ENCODE assay signal across 1 cellular context in genomic region chr5:37661227-37661920, GRCh38.
TF ChIP-seq lines count a peak whose summit lies in the region.

No MANE protein-coding gene starts in this region.

TF ChIP-seq in GM23338, 12 proteins besides CTCF, POLR2A, EP300 and RAD21 (continued from another document):
- TF ChIP-seq ZNF462 (CRISPR knock-in tag; IDR thresholded peaks at IDR 0.05), result no peak
